Comparison of ENCODE assay signal across 1 cellular context in the genomic region with DNA sequence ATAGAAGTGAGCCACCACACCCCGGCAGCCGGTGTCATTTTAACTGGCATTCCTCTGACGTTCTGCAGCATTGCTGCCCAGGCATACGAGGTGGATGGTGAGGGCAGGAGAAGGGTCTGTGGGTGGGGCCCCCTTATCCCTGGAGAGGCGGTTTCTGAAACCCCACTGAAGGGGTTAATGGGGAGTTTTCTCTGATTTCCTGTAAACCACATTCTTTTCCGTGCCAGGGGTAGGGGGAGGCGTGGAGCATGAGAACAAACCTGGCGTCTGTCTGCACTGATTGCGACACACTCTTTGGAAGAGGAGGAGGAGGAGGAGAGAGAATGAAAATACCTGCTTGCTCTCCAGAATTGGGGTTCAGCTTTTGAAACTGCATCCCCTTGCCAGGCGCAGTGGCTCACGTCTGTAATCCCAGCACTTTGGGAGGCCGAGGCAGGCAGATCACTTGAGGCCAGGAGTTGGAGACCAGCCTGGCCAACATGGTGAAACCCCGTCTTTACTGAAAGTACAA.
TF ChIP-seq lines count a peak whose summit lies in the region.

No MANE protein-coding gene starts in this region.

TF ChIP-seq in IMR-90, 13 proteins besides CTCF, POLR2A, EP300 and RAD21:
- TF ChIP-seq CHD1 (IDR thresholded peaks at IDR 0.05; ENCODE audit: low read depth, low read length) (no peak), CEBPB (IDR thresholded peaks at IDR 0.05; ENCODE audit: low read depth, low read length) (peak; percentile 89)
